In the genomic region with DNA sequence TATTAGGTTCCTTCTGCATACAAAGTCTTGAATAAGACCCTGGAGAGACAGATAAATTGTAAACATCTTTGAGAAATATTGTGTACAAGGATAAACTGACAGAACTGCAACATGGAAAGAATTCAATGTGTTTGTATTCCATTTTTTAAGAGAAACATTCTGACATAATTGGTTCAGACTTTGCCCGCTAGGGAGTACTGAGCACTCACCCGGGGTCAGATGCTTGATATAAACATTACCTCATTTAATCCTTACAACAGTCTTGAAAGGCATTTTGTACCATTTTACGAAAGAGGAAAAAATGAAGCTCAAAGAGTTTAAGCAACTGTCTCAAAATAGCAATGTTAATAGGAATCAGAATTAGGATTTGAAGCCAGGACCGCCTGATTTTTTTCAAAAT, we compare ENCODE assay signal across 15 cellular contexts.
DNase-seq lines count a peak whose midpoint lies in the region; ATAC-seq and TF ChIP-seq lines count a peak whose summit lies in the region.
"Had no signal": no experiment of that assay in that cellular context is flagged by ENCODE, and none has a peak within 500 bp of the region (broad histone marks: within the 10 kb centered on the region; RNA-seq: fewer than 3 reads in every experiment).

No MANE protein-coding gene starts in this region.

- peak; percentile 35 for DNase-seq in HCEC 1CT
- DNase-seq in adipocyte (ENCODE audit: low read depth) = peak; percentile 1
- DNase-seq in left lung = no peak
- no peak for DNase-seq in NCI-H2171 treated with DMSO at 0.1 percent for 48 hours (lab: John Stamatoyannopoulos, UW)
- DNase-seq: Caco-2; CD4-positive, CD25-positive, alpha-beta regulatory T cell; CD8-positive, alpha-beta T cell; DMS153; DND-41; GOT3 had no signal

- H3K9ac ChIP-seq in adipocyte (ENCODE audit: low read length) = no peak overlapping the region
- H3K9ac ChIP-seq: BLaER1 had no signal

- H3K4me3 ChIP-seq in adipocyte (ENCODE audit: low read length) (no peak overlapping the region), left lung (no peak overlapping the region)
- H3K4me3 ChIP-seq: BLaER1, HAP-1 had no signal

- H3K27me3 ChIP-seq in adipocyte (replicated peaks; ENCODE audit: control insufficient read depth, insufficient read depth, low read length) (no peaks in the 10 kb centered on the region), left lung (no peaks in the 10 kb centered on the region)
- H3K27me3 ChIP-seq: BLaER1 had no signal

- H3K9me3 ChIP-seq in adipocyte (ENCODE audit: control insufficient read depth, low read length) (no peaks in the 10 kb centered on the region), left lung (no peaks in the 10 kb centered on the region)
- H3K9me3 ChIP-seq: BLaER1, Caco-2, HAP-1 had no signal

- peak; percentile 50 for ATAC-seq in left lung
- no peak for ATAC-seq in HG03135 (IDR thresholded peaks at IDR 0.05; ENCODE audit: unreplicated experiment)
- no peak for ATAC-seq in HG03571 (IDR thresholded peaks at IDR 0.05; ENCODE audit: unreplicated experiment)
- ATAC-seq: CD8-positive, alpha-beta T cell had no signal

- no peak overlapping the region for H3K27ac ChIP-seq in left lung
- H3K27ac ChIP-seq: BLaER1, C4-2B had no signal

- H3K36me3 ChIP-seq in adipocyte (ENCODE audit: control insufficient read depth, insufficient read depth, low read length, severe bottlenecking) = no peaks in the 10 kb centered on the region
- H3K36me3 ChIP-seq in left lung = no peaks in the 10 kb centered on the region
- H3K36me3 ChIP-seq: BLaER1, HAP-1 had no signal

- no peaks in the 10 kb centered on the region for H3K4me1 ChIP-seq in adipocyte (ENCODE audit: control insufficient read depth, insufficient read depth, low read length)
- H3K4me1 ChIP-seq in left lung = no peaks in the 10 kb centered on the region
- H3K4me1 ChIP-seq: BLaER1, Caco-2, HAP-1 had no signal

- no peak for TF ChIP-seq CTCF in left lung (IDR thresholded peaks at IDR 0.05)

- intact Hi-C loops in left lung (cut with DNase I) = no loop called here

Comparison
In these comparisons a context has a peak if more than half of its experiments do, and no peak if none do; other contexts are left out.
1. DNase-seq: peak in HCEC 1CT (single experiment) and adipocyte (single experiment); none in left lung (0 of 2) and NCI-H2171 treated with DMSO at 0.1 percent for 48 hours (single experiment).